ENCODE assay signal across 24 cellular contexts in genomic region chr20:37133952-37134351, GRCh38. TPM values are rescaled to one million over a fixed set of nuclear protein-coding genes. Genes with fewer than 3 reads are reported as not detected.
A peak's percentile ranks its signal among the peaks of the same experiment; 100 is the strongest.
DNase-seq lines count a peak whose midpoint lies in the region; ATAC-seq, FAIRE-seq and TF ChIP-seq lines count a peak whose summit lies in the region.
"Had no signal": no experiment of that assay in that cellular context is flagged by ENCODE, and none has a peak within 500 bp of the region (broad histone marks: within the 10 kb centered on the region; RNA-seq: fewer than 3 reads in every experiment).

No MANE protein-coding gene starts in this region.

- H3K4me3 ChIP-seq in cardiac muscle cell (no peak overlapping the region), GM12878 (no peak overlapping the region)
- H3K4me3 ChIP-seq: BLaER1 had no signal

- RAD21 ChIA-PET in GM12878 (lab: Charles Lee; ENCODE audit: unreplicated experiment), result no interaction called here

- POLR2A ChIA-PET in GM12878 (lab: Charles Lee), result no interaction called here

- in situ Hi-C loops in GM12878 (cut with MboI), result no loop called here

- intact Hi-C loops in Right ventricle myocardium inferior (cut with DNase I) (no loop called here), GM12878 (cut with micrococcal nuclease; ENCODE audit: unreplicated experiment) (no loop called here)

- no peak overlapping the region for H3K9ac ChIP-seq in GM12878 (ENCODE audit: control insufficient read depth, insufficient read depth, low read length)
- H3K9ac ChIP-seq: BLaER1 had no signal

- no peak for TF ChIP-seq POLR2A in GM12878 (IDR thresholded peaks at IDR 0.05; ENCODE audit: low read depth, low read length)

- SMC1A ChIA-PET in GM12878 (lab: Charles Lee; ENCODE audit: uncharacterized antibody, unreplicated experiment), result no interaction called here

- H3K27me3 ChIP-seq in cardiac muscle cell (no peaks in the 10 kb centered on the region), GM12878 (replicated peaks in 1 of 2; ENCODE audit: control insufficient read depth in 2 of 2, insufficient read depth in 2 of 2, low read length in 1 of 2) (no peaks in the 10 kb centered on the region; a peak in 1 of 4 replicates)
- H3K27me3 ChIP-seq: BE2C, BLaER1 had no signal

- no peak for TF ChIP-seq EP300 in GM12878 (IDR thresholded peaks at IDR 0.05; ENCODE audit: borderline replicate concordance in 1 of 2, control insufficient read depth in 1 of 2, low read depth in 2 of 2, low read length in 2 of 2)

- TF ChIP-seq CTCF in cardiac muscle cell (IDR thresholded peaks at IDR 0.05; ENCODE audit: low read depth, low read length) (no peak), GM12878 (IDR thresholded peaks at IDR 0.05 in 2 of 3, conservative IDR thresholded peaks at IDR 0.05 in 1 of 3; ENCODE audit: control insufficient read depth in 2 of 3, extremely low read depth in 1 of 3, insufficient read depth in 1 of 3, low read depth in 3 of 3, low read length in 3 of 3) (no peak)

- CTCF ChIA-PET in GM12878 (lab: Yijun Ruan, JAX), result no interaction called here

- no TSS peak for BruUV-seq in GM12878 (replicated peaks; lab: Mats Ljungman, UMichigan)

- H3K4me1 ChIP-seq in cardiac muscle cell (ENCODE audit: low read depth), result peaks cover 16% of the 10 kb centered on the region
- H3K4me1 ChIP-seq in GM12878 (ENCODE audit: control insufficient read depth, insufficient read depth, low read length), result no peaks in the 10 kb centered on the region
- H3K4me1 ChIP-seq: BE2C had no signal

- DNase-seq in cardiac muscle cell (ENCODE audit: low read depth in 1 of 2, low spot score in 1 of 2) (peak in 1 of 2 donors; percentile 47), Right ventricle myocardium inferior (ENCODE audit: missing footprints) (no peak), SK-N-DZ (ENCODE audit: low spot score) (peak; percentile 66), GM12878 (ENCODE audit: low read depth, low spot score) (no peak), NCI-H510A (lab: John Stamatoyannopoulos, UW) (no peak)
- DNase-seq: 8988T; ACHN; BE2C; C1 segment of cervical spinal cord; CD4-positive, alpha-beta memory T cell; CD4-positive, CD25-positive, alpha-beta regulatory T cell; CD8-positive, alpha-beta memory T cell; COR-L47; DMS 273 treated with DMSO at 0.1 percent for 48 hours; DMS153; DMS53; DMS79; DND-41; EL; GDM1 had no signal

- ATAC-seq in Right ventricle myocardium inferior (no peak), GM12878 (no peak)

- no peaks in the 10 kb centered on the region for H3K79me2 ChIP-seq in GM12878 (ENCODE audit: control insufficient read depth, insufficient read depth, low read length)

- 100% methylated on average over 2 of the region's 2 CpGs for WGBS in GM12878 (ENCODE audit: insufficient coverage, insufficient replicate concordance, low lambda C conversion rate, missing lambda C conversion rate)

- H3K27ac ChIP-seq in cardiac muscle cell (peak overlapping the region; percentile 65), GM12878 (ENCODE audit: control insufficient read depth, insufficient read depth) (no peak overlapping the region)
- H3K27ac ChIP-seq: BLaER1 had no signal

- no peak overlapping the region for H2AFZ ChIP-seq in GM12878 (ENCODE audit: control insufficient read depth, low read depth, low read length)

- peak; percentile 44 for FAIRE-seq in GM12878 (lab: Jason Lieb, UNC)
- FAIRE-seq: A204.1, GM12891, GM19239 had no signal

- H4K20me1 ChIP-seq in GM12878 (ENCODE audit: control insufficient read depth, insufficient read depth), result no peaks in the 10 kb centered on the region
- H4K20me1 ChIP-seq: BLaER1 had no signal

- H3K36me3 ChIP-seq in cardiac muscle cell, result no peaks in the 10 kb centered on the region
- H3K36me3 ChIP-seq in GM12878 (ENCODE audit: control insufficient read depth in 2 of 2, insufficient read depth in 2 of 2, low read length in 1 of 2), result no peaks in the 10 kb centered on the region
- H3K36me3 ChIP-seq: BE2C, BLaER1 had no signal

- no peaks in the 10 kb centered on the region for H3K9me3 ChIP-seq in cardiac muscle cell (ENCODE audit: low read depth)
- H3K9me3 ChIP-seq in GM12878 (replicated peaks; ENCODE audit: control insufficient read depth, insufficient read depth, low read length), result no peaks in the 10 kb centered on the region
- H3K9me3 ChIP-seq: BE2C, BLaER1 had no signal

- H3K4me2 ChIP-seq in GM12878 (ENCODE audit: control insufficient read depth, insufficient read depth), result no peak overlapping the region
- H3K4me2 ChIP-seq: BLaER1 had no signal

- TF ChIP-seq RAD21 in GM12878 (IDR thresholded peaks at IDR 0.05; ENCODE audit: insufficient read depth, low read depth, low read length), result no peak

RNA-seq across cellular contexts. Expression of gene RBL1, which starts 38.2 kb away (rescaled TPM):
- total RNA-seq in cardiac muscle cell (4.3 and 4.9 TPM in 2 replicates), Right ventricle myocardium inferior (5.3 TPM), GM12878 (2014; rRNA removed) (38.2 and 51.1 TPM in 2 replicates), GM12878 (2014; rRNA removed; fragmentation: Illumina TruSeq; extraction: Trizol) (26.7 and 27.9 TPM in 2 replicates), GM12878 (2021) (23.8 and 28.1 TPM in 2 replicates)
- polyA plus RNA-seq in cardiac muscle cell (3.1 and 5.0 TPM in 2 replicates), GM12878 (2011; rRNA removed) (14.6 and 19.4 TPM in 2 replicates), GM12878 (2014; fragmentation: Illumina TruSeq; extraction: Trizol) (24.6 and 36.3 TPM in 2 replicates), GM12878 (2014; fragmentation: Nextera tagmentation; extraction: Ambion mirVana) (1 to 10 TPM; 4.5 to 4.9 TPM), GM12878 (2014; rRNA removed) (14.7 and 17.5 TPM in 2 replicates), GM12878 (2016; fragmentation: Nextera tagmentation; extraction: Ambion mirVana) (10 to 100 TPM; 25.1 to 25.5 TPM)
- 19.3 and 22.5 TPM in 2 replicates for polyA plus RNA-seq in SK-N-DZ (2014; cell fraction: cytosol; rRNA removed)
- polyA plus RNA-seq in SK-N-DZ (2014; cell fraction: nucleus; rRNA removed), result 14.5 and 22.0 TPM in 2 replicates
- total RNA-seq in GM12878 (2013; cell fraction: nucleolus; rRNA removed), result 63.5 and 68.4 TPM in 2 replicates
- 3.6 TPM for polyA plus RNA-seq in GM12878 (2011; ENCODE audit: low read depth)
- polyA plus RNA-seq in GM12878 (2011; cell fraction: cytosol; rRNA removed), result 6.5 and 8.5 TPM in 2 replicates
- polyA plus RNA-seq in GM12878 (2011; cell fraction: nucleus; rRNA removed), result 8.9 and 12.4 TPM in 2 replicates
- polyA plus RNA-seq in GM12878 (2012), result 5.6 and 6.5 TPM in 2 replicates
- 11.2 and 19.2 TPM in 2 replicates for polyA minus RNA-seq in GM12878 (2011; rRNA and poly(A)+ RNA removed)
- 7.8 and 10.7 TPM in 2 replicates for polyA minus RNA-seq in GM12878 (2011; cell fraction: cytosol; rRNA and poly(A)+ RNA removed)
- 29.3 and 56.2 TPM in 2 replicates for polyA minus RNA-seq in GM12878 (2011; cell fraction: nucleus; rRNA and poly(A)+ RNA removed)

RNA-seq across cellular contexts. Expression of gene RPN2, which starts 45.2 kb away (rescaled TPM):
- total RNA-seq in cardiac muscle cell, result 150 and 201 TPM in 2 replicates
- polyA plus RNA-seq in cardiac muscle cell, result 208 and 259 TPM in 2 replicates
- 100 TPM for total RNA-seq in Right ventricle myocardium inferior
- 392 and 424 TPM in 2 replicates for polyA plus RNA-seq in SK-N-DZ (2014; cell fraction: cytosol; rRNA removed)
- polyA plus RNA-seq in SK-N-DZ (2014; cell fraction: nucleus; rRNA removed), result 218 and 221 TPM in 2 replicates
- 134 and 140 TPM in 2 replicates for total RNA-seq in GM12878 (2013; cell fraction: nucleolus; rRNA removed)
- total RNA-seq in GM12878 (2014; rRNA removed), result 225 and 248 TPM in 2 replicates
- 231 and 241 TPM in 2 replicates for total RNA-seq in GM12878 (2014; rRNA removed; fragmentation: Illumina TruSeq; extraction: Trizol)
- total RNA-seq in GM12878 (2021), result 157 and 161 TPM in 2 replicates
- 147 TPM for polyA plus RNA-seq in GM12878 (2011; ENCODE audit: low read depth)
- polyA plus RNA-seq in GM12878 (2011; rRNA removed), result 162 and 222 TPM in 2 replicates
- 220 and 255 TPM in 2 replicates for polyA plus RNA-seq in GM12878 (2011; cell fraction: cytosol; rRNA removed)
- 147 and 211 TPM in 2 replicates for polyA plus RNA-seq in GM12878 (2011; cell fraction: nucleus; rRNA removed)
- polyA plus RNA-seq in GM12878 (2012), result 136 and 163 TPM in 2 replicates
- polyA plus RNA-seq in GM12878 (2014; fragmentation: Illumina TruSeq; extraction: Trizol), result 198 and 207 TPM in 2 replicates
- polyA plus RNA-seq in GM12878 (2014; fragmentation: Nextera tagmentation; extraction: Ambion mirVana), result 100 to 1,000 TPM; 274 to 365 TPM
- polyA plus RNA-seq in GM12878 (2014; rRNA removed), result 133 and 148 TPM in 2 replicates
- polyA plus RNA-seq in GM12878 (2016; fragmentation: Nextera tagmentation; extraction: Ambion mirVana), result 100 to 1,000 TPM; 298 to 306 TPM
- polyA minus RNA-seq in GM12878 (2011; rRNA and poly(A)+ RNA removed), result 278 and 290 TPM in 2 replicates
- 116 and 157 TPM in 2 replicates for polyA minus RNA-seq in GM12878 (2011; cell fraction: cytosol; rRNA and poly(A)+ RNA removed)
- polyA minus RNA-seq in GM12878 (2011; cell fraction: nucleus; rRNA and poly(A)+ RNA removed), result 54.9 and 77.2 TPM in 2 replicates

RNA-seq across cellular contexts. Expression of gene MROH8, which starts 45.4 kb away (rescaled TPM):
- 5.8 and 7.8 TPM in 2 replicates for total RNA-seq in cardiac muscle cell
- 12.1 and 13.3 TPM in 2 replicates for polyA plus RNA-seq in cardiac muscle cell
- 3.7 TPM for total RNA-seq in Right ventricle myocardium inferior
- 5.6 and 7.6 TPM in 2 replicates for polyA plus RNA-seq in SK-N-DZ (2014; cell fraction: cytosol; rRNA removed)
- polyA plus RNA-seq in SK-N-DZ (2014; cell fraction: nucleus; rRNA removed), result 10.1 and 10.7 TPM in 2 replicates
- 4.5 and 4.9 TPM in 2 replicates for total RNA-seq in GM12878 (2013; cell fraction: nucleolus; rRNA removed)
- 1.4 and 1.6 TPM in 2 replicates for total RNA-seq in GM12878 (2014; rRNA removed)
- 1.6 and 2.5 TPM in 2 replicates for total RNA-seq in GM12878 (2014; rRNA removed; fragmentation: Illumina TruSeq; extraction: Trizol)
- total RNA-seq in GM12878 (2021), result 1.5 and 2.3 TPM in 2 replicates
- 0.76 TPM for polyA plus RNA-seq in GM12878 (2011; ENCODE audit: low read depth)
- 1.7 and 2.8 TPM in 2 replicates for polyA plus RNA-seq in GM12878 (2011; rRNA removed)
- 1.9 and 2.0 TPM in 2 replicates for polyA plus RNA-seq in GM12878 (2011; cell fraction: cytosol; rRNA removed)
- polyA plus RNA-seq in GM12878 (2011; cell fraction: nucleus; rRNA removed), result 2.5 and 3.3 TPM in 2 replicates
- 1.4 and 2.0 TPM in 2 replicates for polyA plus RNA-seq in GM12878 (2012)
- polyA plus RNA-seq in GM12878 (2014; fragmentation: Illumina TruSeq; extraction: Trizol), result 2.8 and 4.0 TPM in 2 replicates
- polyA plus RNA-seq in GM12878 (2014; fragmentation: Nextera tagmentation; extraction: Ambion mirVana), result under 1 TPM; 0.16 to 0.93 TPM
- polyA plus RNA-seq in GM12878 (2014; rRNA removed), result 1.9 TPM in 2 replicates
- polyA plus RNA-seq in GM12878 (2016; fragmentation: Nextera tagmentation; extraction: Ambion mirVana), result 1 to 10 TPM; 2.6 to 2.8 TPM
- polyA minus RNA-seq in GM12878 (2011; rRNA and poly(A)+ RNA removed), result 2.0 and 3.1 TPM in 2 replicates
- polyA minus RNA-seq in GM12878 (2011; cell fraction: cytosol; rRNA and poly(A)+ RNA removed), result 0.80 TPM in 1 of 2 replicates, not detected in the other
- polyA minus RNA-seq in GM12878 (2011; cell fraction: nucleus; rRNA and poly(A)+ RNA removed), result 1.5 and 2.7 TPM in 2 replicates
